In genomic region chr11:15913261-15913660, GRCh38 we compare ENCODE assay signal across 15 cellular contexts.
DNase-seq lines count a peak whose midpoint lies in the region; ATAC-seq and TF ChIP-seq lines count a peak whose summit lies in the region.
"Had no signal": no experiment of that assay in that cellular context is flagged by ENCODE, and none has a peak within 500 bp of the region (broad histone marks: within the 10 kb centered on the region; RNA-seq: fewer than 3 reads in every experiment).

No MANE protein-coding gene starts in this region.

- no peaks in the 10 kb centered on the region for H3K27me3 Mint-ChIP-seq in chondrocyte (ENCODE audit: low read depth)
- H3K27me3 Mint-ChIP-seq: activated CD4-positive, alpha-beta memory T cell treated with anti-CD3 and anti-CD28 coated beads, Interleukin-2, amount 10 ng/mL, durations not matched to agents 7 days and 5 days; activated T-helper 17 cell treated with anti-CD3 and anti-CD28 coated beads, Interleukin-2, amount 50 U/mL, for 72 hours had no signal

- peaks cover 25% of the 10 kb centered on the region for H3K4me1 Mint-ChIP-seq in chondrocyte (ENCODE audit: low read depth)
- H3K4me1 Mint-ChIP-seq: activated CD4-positive, alpha-beta memory T cell treated with anti-CD3 and anti-CD28 coated beads, Interleukin-2, amount 10 ng/mL, durations not matched to agents 7 days and 5 days; activated T-helper 17 cell treated with anti-CD3 and anti-CD28 coated beads, Interleukin-2, amount 50 U/mL, for 72 hours had no signal

- H3K27ac ChIP-seq in right atrium auricular region (peak overlapping the region; percentile 41 to 74), MM.1S (ENCODE audit: low read length) (no peak overlapping the region)

- H3K27me3 ChIP-seq in Loucy (ENCODE audit: insufficient read depth, low read length, poor library complexity, severe bottlenecking) (no peaks in the 10 kb centered on the region), right atrium auricular region (no peaks in the 10 kb centered on the region), MM.1S (replicated peaks; ENCODE audit: insufficient read depth, low read length) (no peaks in the 10 kb centered on the region)

- no peak overlapping the region for H3K4me2 ChIP-seq in Loucy (ENCODE audit: low read depth, low read length, poor library complexity, severe bottlenecking)
- H3K4me2 ChIP-seq in MM.1S (ENCODE audit: low read depth, low read length) = no peak overlapping the region

- no peak overlapping the region for H2AFZ ChIP-seq in Loucy (ENCODE audit: low read length)
- H2AFZ ChIP-seq in MM.1S (ENCODE audit: low read length) = no peak overlapping the region

- no peak overlapping the region for H3K4me3 Mint-ChIP-seq in chondrocyte (ENCODE audit: unreplicated experiment)
- H3K4me3 Mint-ChIP-seq: activated CD4-positive, alpha-beta memory T cell treated with anti-CD3 and anti-CD28 coated beads, Interleukin-2, amount 10 ng/mL, durations not matched to agents 7 days and 5 days; activated T-helper 17 cell treated with anti-CD3 and anti-CD28 coated beads, Interleukin-2, amount 50 U/mL, for 72 hours had no signal

- DNase-seq in chondrocyte (ENCODE audit: low spot score) (no peak), right atrium auricular region (ENCODE audit: low spot score) (no peak), sciatic nerve (ENCODE audit: low spot score) (peak; percentile 0), NCI-H2029 (lab: John Stamatoyannopoulos, UW) (no peak), MM.1S (no peak), AG08395 (ENCODE audit: low spot score) (no peak)
- DNase-seq: activated CD4-positive, alpha-beta memory T cell treated with anti-CD3 and anti-CD28 coated beads, Interleukin-2, amount 10 ng/mL, durations not matched to agents 7 days and 5 days; cortex of kidney; DMS153; erythroblast; hippocampal formation; NCI-H510A had no signal

- H3K9ac ChIP-seq in Loucy (ENCODE audit: low read depth, low read length, poor library complexity, severe bottlenecking) (no peak overlapping the region), MM.1S (ENCODE audit: low read length) (no peak overlapping the region)

- H3K9me3 ChIP-seq in Loucy (ENCODE audit: insufficient read depth, low read depth, low read length) (no peaks in the 10 kb centered on the region), right atrium auricular region (no peaks in the 10 kb centered on the region), MM.1S (replicated peaks; ENCODE audit: insufficient read depth, low read length) (no peaks in the 10 kb centered on the region)

- no peaks in the 10 kb centered on the region for H3F3A ChIP-seq in Loucy (ENCODE audit: low read depth)
- H3F3A ChIP-seq in MM.1S (ENCODE audit: insufficient read depth, low read length) = no peaks in the 10 kb centered on the region

- H3K9me3 Mint-ChIP-seq in chondrocyte (ENCODE audit: low read depth) = peaks cover 3% of the 10 kb centered on the region
- H3K9me3 Mint-ChIP-seq: activated CD4-positive, alpha-beta memory T cell treated with anti-CD3 and anti-CD28 coated beads, Interleukin-2, amount 10 ng/mL, durations not matched to agents 7 days and 5 days; activated T-helper 17 cell treated with anti-CD3 and anti-CD28 coated beads, Interleukin-2, amount 50 U/mL, for 72 hours had no signal

- no peak overlapping the region for H3K4me3 ChIP-seq in Loucy (ENCODE audit: low read length, poor library complexity, severe bottlenecking)
- H3K4me3 ChIP-seq in right atrium auricular region = no peak overlapping the region
- no peak overlapping the region for H3K4me3 ChIP-seq in MM.1S (ENCODE audit: low read length)

- peak; percentile 37 for ATAC-seq in sciatic nerve
- ATAC-seq: activated T-helper 17 cell treated with anti-CD3 and anti-CD28 coated beads, Interleukin-2, amount 50 U/mL, for 72 hours; Panc1 had no signal

- intact Hi-C loops in sciatic nerve (cut with DNase I) = no loop called here

- H3K36me3 ChIP-seq in Loucy (ENCODE audit: insufficient read depth, low read length) = no peaks in the 10 kb centered on the region
- H3K36me3 ChIP-seq in right atrium auricular region = no peaks in the 10 kb centered on the region
- no peaks in the 10 kb centered on the region for H3K36me3 ChIP-seq in MM.1S (replicated peaks; ENCODE audit: insufficient read depth, low read length)

- peak; percentile 43; the same call in 1 of the 2 replicates for TF ChIP-seq CTCF in Loucy (conservative IDR thresholded peaks at IDR 0.05; ENCODE audit: low read length)
- peak; percentile 62 for TF ChIP-seq CTCF in chondrocyte (IDR thresholded peaks at IDR 0.05)
- peak in 1 of 2 donors; percentile 11 for TF ChIP-seq CTCF in right atrium auricular region (IDR thresholded peaks at IDR 0.05)
- TF ChIP-seq CTCF in MM.1S (IDR thresholded peaks at IDR 0.05; ENCODE audit: low read length) = no peak

- H3K79me2 ChIP-seq in Loucy (ENCODE audit: insufficient read depth, low read length) (no peaks in the 10 kb centered on the region), MM.1S (ENCODE audit: low read length) (no peaks in the 10 kb centered on the region)

- H3K9me2 ChIP-seq in Loucy (replicated peaks; ENCODE audit: low read depth, low read length) (no peaks in the 10 kb centered on the region), MM.1S (replicated peaks; ENCODE audit: insufficient read depth, low read length) (no peaks in the 10 kb centered on the region)

- H3K36me3 Mint-ChIP-seq in chondrocyte (ENCODE audit: low read depth) = no peaks in the 10 kb centered on the region

- H3K27ac Mint-ChIP-seq in chondrocyte (ENCODE audit: unreplicated experiment) = peak overlapping the region; percentile 73
- H3K27ac Mint-ChIP-seq: activated CD4-positive, alpha-beta memory T cell treated with anti-CD3 and anti-CD28 coated beads, Interleukin-2, amount 10 ng/mL, durations not matched to agents 7 days and 5 days; activated T-helper 17 cell treated with anti-CD3 and anti-CD28 coated beads, Interleukin-2, amount 50 U/mL, for 72 hours had no signal

- H3K4me1 ChIP-seq in Loucy (ENCODE audit: insufficient read depth, low read length, poor library complexity, severe bottlenecking) (no peaks in the 10 kb centered on the region), right atrium auricular region (peaks cover 0 to 29% of the 10 kb centered on the region in 2 donors), MM.1S (ENCODE audit: low read length) (no peaks in the 10 kb centered on the region)

- H4K20me1 ChIP-seq in Loucy (ENCODE audit: insufficient read depth, low read length, poor library complexity, severe bottlenecking) = no peaks in the 10 kb centered on the region
- H4K20me1 ChIP-seq in MM.1S (ENCODE audit: insufficient read depth, low read length) = no peaks in the 10 kb centered on the region
